Comparison of ENCODE assay signal across 8 cellular contexts in genomic region chr1:234322979-234323378, GRCh38. TPM values are rescaled to one million over a fixed set of nuclear protein-coding genes. Genes with fewer than 3 reads are reported as not detected.
DNase-seq lines count a peak whose midpoint lies in the region; ATAC-seq and TF ChIP-seq lines count a peak whose summit lies in the region.

No MANE protein-coding gene starts in this region.

- no peak overlapping the region for H3K4me3 ChIP-seq in CD4-positive, CD25-positive, alpha-beta regulatory T cell (ENCODE audit: low read depth, low read length)
- H3K4me3 ChIP-seq in HAP-1: no peak overlapping the region

- H3K36me3 ChIP-seq in CD4-positive, CD25-positive, alpha-beta regulatory T cell (ENCODE audit: control insufficient read depth, insufficient read depth, low read length): no peaks in the 10 kb centered on the region
- no peaks in the 10 kb centered on the region for H3K36me3 ChIP-seq in HAP-1 (replicated peaks)

- no peaks in the 10 kb centered on the region for H3K36me3 Mint-ChIP-seq in CD4-positive, CD25-positive, alpha-beta regulatory T cell
- H3K36me3 Mint-ChIP-seq in nephron progenitor cell (ENCODE audit: low read depth): no peaks in the 10 kb centered on the region

- H3K27me3 Mint-ChIP-seq in CD4-positive, CD25-positive, alpha-beta regulatory T cell: peaks cover 14% of the 10 kb centered on the region
- peaks cover 63% of the 10 kb centered on the region for H3K27me3 Mint-ChIP-seq in nephron progenitor cell (ENCODE audit: low read depth, poor library complexity)

- no peaks in the 10 kb centered on the region for H3K9me3 ChIP-seq in CD4-positive, CD25-positive, alpha-beta regulatory T cell (ENCODE audit: control insufficient read depth in 2 of 2, low read length in 2 of 2)
- H3K9me3 ChIP-seq in HAP-1: no peaks in the 10 kb centered on the region

- peaks cover 12% of the 10 kb centered on the region for H3K4me1 ChIP-seq in CD4-positive, CD25-positive, alpha-beta regulatory T cell (ENCODE audit: control insufficient read depth, insufficient read depth, low read length, poor library complexity, severe bottlenecking)
- no peaks in the 10 kb centered on the region for H3K4me1 ChIP-seq in HAP-1

- no peaks in the 10 kb centered on the region for H3K27me3 ChIP-seq in CD4-positive, CD25-positive, alpha-beta regulatory T cell (ENCODE audit: control insufficient read depth, insufficient read depth, low read length)
- H3K27me3 ChIP-seq in HAP-1 (ENCODE audit: low read depth): peaks cover 10% of the 10 kb centered on the region

- H3K4me3 Mint-ChIP-seq in CD4-positive, CD25-positive, alpha-beta regulatory T cell: peak overlapping the region in 2 of 4 donors; percentile 42 to 43
- no peak overlapping the region for H3K4me3 Mint-ChIP-seq in nephron progenitor cell

- TF ChIP-seq CTCF in nephron progenitor cell (IDR thresholded peaks at IDR 0.05): peak; percentile 18

- in situ Hi-C loops in HAP-1 (cut with MboI; ENCODE audit: low sequenced_read_pairs): no loop called here
- in situ Hi-C loops in SK-MEL-5 (cut with HindIII; ENCODE audit: low pct_unique_long_range_greater_than_20kb, low sequenced_read_pairs): no loop called here

- DNase-seq in CD4-positive, CD25-positive, alpha-beta regulatory T cell: peak; percentile 23 to 66 (median 35)
- DNase-seq in HAP-1 (ENCODE audit: low spot score in 2 of 2) (peak; percentile 28 to 81), SK-MEL-5 (ENCODE audit: low read depth, low spot score) (peak; percentile 81), amniotic epithelial cell (ENCODE audit: low read depth) (peak; percentile 51), nephron progenitor cell (peak; percentile 56), Ammon's horn (ENCODE audit: low spot score) (no peak), NCI-H345 (lab: John Stamatoyannopoulos, UW) (no peak)
- DNase-seq in effector CD8-positive, alpha-beta T cell (lab: John Stamatoyannopoulos, UW): no peak

- peak overlapping the region in 2 of 3 donors; percentile 31 to 45 for H3K27ac Mint-ChIP-seq in CD4-positive, CD25-positive, alpha-beta regulatory T cell
- H3K27ac Mint-ChIP-seq in nephron progenitor cell: no peak overlapping the region

- no peaks in the 10 kb centered on the region for H3K9me3 Mint-ChIP-seq in CD4-positive, CD25-positive, alpha-beta regulatory T cell
- no peaks in the 10 kb centered on the region for H3K9me3 Mint-ChIP-seq in nephron progenitor cell

- H3K27ac ChIP-seq in CD4-positive, CD25-positive, alpha-beta regulatory T cell (ENCODE audit: insufficient read depth, low read length, poor library complexity, severe bottlenecking): no peak overlapping the region

- H3K4me1 Mint-ChIP-seq in CD4-positive, CD25-positive, alpha-beta regulatory T cell: peaks cover 11 to 33% (median 18%) of the 10 kb centered on the region in 4 donors
- H3K4me1 Mint-ChIP-seq in nephron progenitor cell: peaks cover 15% of the 10 kb centered on the region

- ATAC-seq in CD4-positive, CD25-positive, alpha-beta regulatory T cell (ENCODE audit: low read depth in 2 of 2): no peak

RNA-seq across cellular contexts. Expression of gene COA6, which starts 50.3 kb away (rescaled TPM):
- total RNA-seq in CD4-positive, CD25-positive, alpha-beta regulatory T cell: 11.9 TPM
- polyA plus RNA-seq in CD4-positive, CD25-positive, alpha-beta regulatory T cell: 10 to 100 TPM; 46.8 to 61.9 (median 55.6) TPM
- total RNA-seq in SK-MEL-5 (2014; rRNA removed; shearing (Covaris generic)): 102 and 108 TPM in 2 replicates
- polyA plus RNA-seq in SK-MEL-5 (2015; cell fraction: cytosol; rRNA removed): 64.4 and 69.0 TPM in 2 replicates
- 14.5 and 22.7 TPM in 2 replicates for polyA plus RNA-seq in SK-MEL-5 (2015; cell fraction: nucleus; rRNA removed)

Comparison
In these comparisons a context has a peak if more than half of its experiments do, and no peak if none do; other contexts are left out.
1. DNase-seq: peak in CD4-positive, CD25-positive, alpha-beta regulatory T cell (3 of 3), HAP-1 (2 of 2), SK-MEL-5 (single experiment), amniotic epithelial cell (single experiment) and nephron progenitor cell (single experiment); none in effector CD8-positive, alpha-beta T cell (single experiment), Ammon's horn (single experiment) and NCI-H345 (single experiment).